Comparison of ENCODE assay signal across 11 cellular contexts in the genomic region with DNA sequence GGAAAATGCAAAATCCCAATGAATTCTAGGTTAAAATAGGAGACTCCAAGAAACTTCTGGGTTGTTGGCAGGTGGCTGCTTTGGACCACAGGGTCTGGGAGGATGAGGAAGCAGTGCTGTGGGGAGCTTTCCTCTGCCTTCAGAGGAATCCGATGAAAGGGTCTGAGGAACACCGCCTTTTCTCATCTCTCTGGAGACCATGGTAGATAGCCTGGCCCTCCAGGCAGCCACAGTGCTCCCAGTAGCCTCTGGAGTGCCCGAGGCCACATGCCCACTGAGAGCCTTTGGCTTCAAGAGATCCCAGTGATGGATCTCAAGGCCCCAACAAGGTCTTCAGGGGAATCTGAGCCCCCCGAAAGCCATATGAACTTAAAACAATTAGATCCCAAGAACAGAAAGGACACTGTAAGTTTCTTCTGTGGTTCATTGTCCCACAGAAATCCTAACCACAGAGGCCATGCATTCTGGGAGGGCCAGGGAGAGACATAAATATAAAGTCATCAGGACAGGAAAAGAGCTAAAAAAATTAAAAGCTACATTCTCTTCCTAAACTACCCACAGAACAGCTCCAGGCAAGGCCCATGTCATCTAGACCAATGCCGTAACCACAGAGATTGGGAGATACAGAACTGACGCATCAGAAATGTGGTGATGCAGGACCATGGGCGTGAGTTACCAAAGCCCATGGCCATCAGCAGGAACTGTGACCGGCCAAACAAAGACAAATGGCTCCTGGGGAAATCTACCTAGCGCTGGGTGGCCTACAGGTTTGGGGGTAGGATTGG. TPM values are rescaled to one million over a fixed set of nuclear protein-coding genes. Genes with fewer than 3 reads are reported as not detected.
A peak's percentile ranks its signal among the peaks of the same experiment; 100 is the strongest.
DNase-seq lines count a peak whose midpoint lies in the region; ATAC-seq, FAIRE-seq and TF ChIP-seq lines count a peak whose summit lies in the region.
"Had no signal": no experiment of that assay in that cellular context is flagged by ENCODE, and none has a peak within 500 bp of the region (broad histone marks: within the 10 kb centered on the region; RNA-seq: fewer than 3 reads in every experiment).

No MANE protein-coding gene starts in this region.

- H3K36me3 Mint-ChIP-seq in activated naive CD8-positive, alpha-beta T cell treated with anti-CD3 and anti-CD28 coated beads, Interleukin-2, amount 50 U/mL, for 24 hours (ENCODE audit: low read depth): no peaks in the 10 kb centered on the region

- ATAC-seq in activated naive CD8-positive, alpha-beta T cell treated with anti-CD3 and anti-CD28 coated beads, Interleukin-2, amount 50 U/mL, for 24 hours: no peak
- ATAC-seq in GM18868 (IDR thresholded peaks at IDR 0.05; ENCODE audit: unreplicated experiment) (no peak), HG03108 (IDR thresholded peaks at IDR 0.05; ENCODE audit: unreplicated experiment) (no peak), HG02571 (IDR thresholded peaks at IDR 0.05; ENCODE audit: unreplicated experiment) (no peak)

- H3K4me3 ChIP-seq in AG10803 (ENCODE audit: low read length): no peak overlapping the region
- H3K4me3 ChIP-seq: SK-N-MC had no signal

- TF ChIP-seq CTCF in AG10803 (conservative IDR thresholded peaks at IDR 0.05; ENCODE audit: low read length): no peak

- POLR2A ChIA-PET in HEK293T (lab: Yijun Ruan, JAX): no interaction called here

- H3K27me3 Mint-ChIP-seq in activated naive CD8-positive, alpha-beta T cell treated with anti-CD3 and anti-CD28 coated beads, Interleukin-2, amount 50 U/mL, for 24 hours: peaks cover 2% of the 10 kb centered on the region

- peak overlapping the region; percentile 4 for H3K27ac Mint-ChIP-seq in activated naive CD8-positive, alpha-beta T cell treated with anti-CD3 and anti-CD28 coated beads, Interleukin-2, amount 50 U/mL, for 24 hours

- no peak overlapping the region for H3K4me3 Mint-ChIP-seq in activated naive CD8-positive, alpha-beta T cell treated with anti-CD3 and anti-CD28 coated beads, Interleukin-2, amount 50 U/mL, for 24 hours

- peak; percentile 41 for DNase-seq in AG10803 (ENCODE audit: low read depth)
- peak; percentile 39 for DNase-seq in HTR-8/SVneo (ENCODE audit: insufficient read length, low spot score)
- DNase-seq in activated naive CD8-positive, alpha-beta T cell treated with anti-CD3 and anti-CD28 coated beads, Interleukin-2, amount 50 U/mL, for 24 hours: no peak
- peak; percentile 23 for DNase-seq in myocyte (ENCODE audit: low read depth)
- DNase-seq in HEK293T (ENCODE audit: extremely low spot score): no peak
- DNase-seq: mesendoderm, NCI-H2081 treated with DMSO at 0.1 percent for 48 hours had no signal

- CTCF ChIA-PET in HEK293T (lab: Yijun Ruan, JAX): interaction anchor here (0.6 kb wide), 1 partner anchor 762 kb away, joined by 3 read pairs; no protein-coding TSS in a partner anchor

- no peak for FAIRE-seq in HTR-8/SVneo (lab: Jason Lieb, UNC)

- H3K9me3 Mint-ChIP-seq in activated naive CD8-positive, alpha-beta T cell treated with anti-CD3 and anti-CD28 coated beads, Interleukin-2, amount 50 U/mL, for 24 hours: no peaks in the 10 kb centered on the region

- H3K4me1 Mint-ChIP-seq in activated naive CD8-positive, alpha-beta T cell treated with anti-CD3 and anti-CD28 coated beads, Interleukin-2, amount 50 U/mL, for 24 hours: peaks cover 68% of the 10 kb centered on the region

TF ChIP-seq in HEK293T, 16 proteins besides CTCF, POLR2A, EP300 and RAD21:
- TF ChIP-seq ELF4 (IDR thresholded peaks at IDR 0.05): no peak
- TF ChIP-seq CTBP1 (IDR thresholded peaks at IDR 0.05; ENCODE audit: borderline replicate concordance): no peak
- TF ChIP-seq ARNT (IDR thresholded peaks at IDR 0.05): no peak
- TF ChIP-seq TARDBP (IDR thresholded peaks at IDR 0.05): no peak
- TF ChIP-seq SP1 (IDR thresholded peaks at IDR 0.05): no peak
- no peak for TF ChIP-seq HDGF (IDR thresholded peaks at IDR 0.05; ENCODE audit: borderline replicate concordance)
- no peak for TF ChIP-seq FOXM1 (IDR thresholded peaks at IDR 0.05; ENCODE audit: borderline replicate concordance)
TF ChIP-seq in HEK293T: peak in this region for 0.

RNA-seq across cellular contexts. Expression of gene TK2, which starts 24.3 kb away (rescaled TPM):
- 18.9 and 21.2 TPM in 2 replicates for total RNA-seq in myocyte
- 35.8 TPM for polyA plus RNA-seq in myocyte (2012)

RNA-seq across cellular contexts. Expression of gene CKLF, which starts 26.8 kb away (rescaled TPM):
- total RNA-seq in myocyte: 25.4 and 29.8 TPM in 2 replicates
- 81.7 TPM for polyA plus RNA-seq in myocyte (2012)

RNA-seq across cellular contexts. Expression of gene CMTM1, which starts 40.7 kb away (rescaled TPM):
- total RNA-seq in myocyte: 0.52 and 1.4 TPM in 2 replicates
- polyA plus RNA-seq in myocyte (2012): 3.2 TPM

RNA-seq across cellular contexts. Expression of gene CMTM2, which starts 53.7 kb away (rescaled TPM):
- total RNA-seq in myocyte: not detected in 2 replicates
- polyA plus RNA-seq in myocyte (2012): 0.34 TPM

Comparison
In these comparisons a context has a peak if more than half of its experiments do, and no peak if none do; other contexts are left out.
1. DNase-seq: peak in AG10803 (single experiment), HTR-8/SVneo (single experiment) and myocyte (single experiment); none in activated naive CD8-positive, alpha-beta T cell treated with anti-CD3 and anti-CD28 coated beads, Interleukin-2, amount 50 U/mL, for 24 hours (single experiment) and HEK293T (single experiment).